In genomic region chr1:26602378-26602959, GRCh38 we compare ENCODE assay signal across 8 cellular contexts.
DNase-seq lines count a peak whose midpoint lies in the region; ATAC-seq lines count a peak whose summit lies in the region.

No MANE protein-coding gene starts in this region.

- H3K27me3 ChIP-seq in H7 (ENCODE audit: control insufficient read depth, insufficient read depth, low read length) = no peaks in the 10 kb centered on the region; the same call in 1 of the 2 replicates

- CTCF ChIA-PET in activated CD4-positive, alpha-beta T cell treated with anti-CD3 and anti-CD28 coated beads, Interleukin-2, amount 10 ng/mL, durations not matched to agents 7 days and 5 days (lab: Charles Lee) = interaction anchor here (0.6 to 2.9 kb wide), 28 partner anchors 8 to 286 kb away, joined by 3 to 33 read pairs (median 3); partner anchors contain the start of gene PIGV

- H3K36me3 ChIP-seq in H7 (replicated peaks; ENCODE audit: control insufficient read depth, insufficient read depth, low read length) = no peaks in the 10 kb centered on the region

- POLR2A ChIA-PET in activated CD4-positive, alpha-beta T cell treated with anti-CD3 and anti-CD28 coated beads, Interleukin-2, amount 10 ng/mL, durations not matched to agents 7 days and 5 days (lab: Charles Lee) = interaction anchor here (0.8 to 1.2 kb wide), 2 partner anchors 187 to 218 kb away, joined by 3 read pairs; no protein-coding TSS in a partner anchor

- DNase-seq in COLO829 (ENCODE audit: low spot score) (peak; percentile 79), H7 (peak; percentile 56), NCI-H2227 treated with DMSO at 0.1 percent for 48 hours (lab: John Stamatoyannopoulos, UW) (peak; percentile 60), glomerular visceral epithelial cell (ENCODE audit: extremely low spot score) (peak; percentile 70), putamen (ENCODE audit: low spot score) (peak; percentile 57)
- peak; percentile 72 for DNase-seq in activated CD4-positive, alpha-beta T cell treated with anti-CD3 and anti-CD28 coated beads, Interleukin-2, amount 10 ng/mL, durations not matched to agents 7 days and 5 days
- DNase-seq in activated effector memory CD4-positive, alpha-beta T cell treated with Interleukin-2 at 50 U/mL for 16 hours = no peak

- no peaks in the 10 kb centered on the region for H3K9me3 Mint-ChIP-seq in activated CD4-positive, alpha-beta T cell treated with anti-CD3 and anti-CD28 coated beads, Interleukin-2, amount 10 ng/mL, durations not matched to agents 7 days and 5 days

- H3K36me3 Mint-ChIP-seq in activated CD4-positive, alpha-beta T cell treated with anti-CD3 and anti-CD28 coated beads, Interleukin-2, amount 10 ng/mL, durations not matched to agents 7 days and 5 days (ENCODE audit: low read depth) = no peaks in the 10 kb centered on the region

- no peak overlapping the region for H3K4me3 ChIP-seq in H7 (ENCODE audit: insufficient read depth, low read depth, low read length)

- no peak overlapping the region for H3K27ac Mint-ChIP-seq in activated CD4-positive, alpha-beta T cell treated with anti-CD3 and anti-CD28 coated beads, Interleukin-2, amount 10 ng/mL, durations not matched to agents 7 days and 5 days

- ATAC-seq in HG02588 (IDR thresholded peaks at IDR 0.05; ENCODE audit: unreplicated experiment) = no peak

- H3K4me3 Mint-ChIP-seq in activated CD4-positive, alpha-beta T cell treated with anti-CD3 and anti-CD28 coated beads, Interleukin-2, amount 10 ng/mL, durations not matched to agents 7 days and 5 days = no peak overlapping the region

- H3K27me3 Mint-ChIP-seq in activated CD4-positive, alpha-beta T cell treated with anti-CD3 and anti-CD28 coated beads, Interleukin-2, amount 10 ng/mL, durations not matched to agents 7 days and 5 days = peaks cover 21% of the 10 kb centered on the region

- peaks cover 16% of the 10 kb centered on the region for H3K4me1 Mint-ChIP-seq in activated CD4-positive, alpha-beta T cell treated with anti-CD3 and anti-CD28 coated beads, Interleukin-2, amount 10 ng/mL, durations not matched to agents 7 days and 5 days
